ENCODE assay signal across 20 cellular contexts in the genomic region with DNA sequence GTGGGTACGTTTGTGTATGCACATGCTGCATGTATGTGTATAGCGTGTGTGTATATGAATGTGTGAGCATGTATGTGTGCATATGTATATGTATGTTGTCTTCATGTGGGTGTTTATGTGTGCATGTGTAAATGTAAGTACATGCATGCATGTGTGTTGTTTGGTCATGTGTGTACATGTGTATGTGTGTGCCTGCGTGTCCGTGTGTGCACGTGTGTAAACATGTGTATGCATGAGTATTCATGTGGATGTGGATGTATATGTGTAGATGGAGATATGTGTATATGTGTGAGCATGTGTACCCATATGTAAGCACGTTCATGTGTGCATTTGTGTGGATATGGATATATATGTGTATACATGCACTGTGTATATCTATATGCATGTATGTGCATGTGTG. TPM values are rescaled to one million over a fixed set of nuclear protein-coding genes. Genes with fewer than 3 reads are reported as not detected.
DNase-seq lines count a peak whose midpoint lies in the region; ATAC-seq, FAIRE-seq and TF ChIP-seq lines count a peak whose summit lies in the region.
"Had no signal": no experiment of that assay in that cellular context is flagged by ENCODE, and none has a peak within 500 bp of the region (broad histone marks: within the 10 kb centered on the region; RNA-seq: fewer than 3 reads in every experiment).

No MANE protein-coding gene starts in this region.

- H3K36me3 ChIP-seq in left ventricle myocardium inferior: no peaks in the 10 kb centered on the region
- no peaks in the 10 kb centered on the region for H3K36me3 ChIP-seq in upper lobe of right lung

- H3K14ac ChIP-seq in H9 (ENCODE audit: insufficient read depth, low read length): no peak overlapping the region

- no peak overlapping the region for H2BK12ac ChIP-seq in H9 (ENCODE audit: insufficient read length, low read depth, low read length)

- H3K4me1 Mint-ChIP-seq in H9: peaks cover 11% of the 10 kb centered on the region in 2 experiments

- no peaks in the 10 kb centered on the region for H3K79me1 ChIP-seq in H9 (ENCODE audit: insufficient read depth, low read depth, low read length, poor library complexity, severe bottlenecking)

- no peaks in the 10 kb centered on the region for H4K20me1 ChIP-seq in H9 (ENCODE audit: control insufficient read depth, insufficient read depth, insufficient read length)

- H3K9me3 ChIP-seq in left ventricle myocardium inferior (replicated peaks) (no peaks in the 10 kb centered on the region), H9 (ENCODE audit: control insufficient read depth, low read depth, low read length) (no peaks in the 10 kb centered on the region), upper lobe of right lung (no peaks in the 10 kb centered on the region)

- H3K56ac ChIP-seq in H9 (ENCODE audit: insufficient read length, low read depth, low read length): no peak overlapping the region

- H4K5ac ChIP-seq in H9 (ENCODE audit: insufficient read length, low read depth, low read length): no peak overlapping the region

- no CpG with 5 or more reads among the region's 6 CpGs for WGBS in H9 (ENCODE audit: extremely low coverage, insufficient read length, low lambda C conversion rate)

- H3K27me3 Mint-ChIP-seq in H9 (ENCODE audit: low read depth): peaks cover 9% of the 10 kb centered on the region

- no peak overlapping the region for H2BK20ac ChIP-seq in H9 (ENCODE audit: low read depth, low read length, poor library complexity, severe bottlenecking)

- H4K91ac ChIP-seq in H9 (ENCODE audit: insufficient read length, low read depth, low read length): no peak overlapping the region

- H3K4me1 ChIP-seq in left ventricle myocardium inferior (peaks cover 3% of the 10 kb centered on the region), H9 (ENCODE audit: insufficient read depth, low read length) (peaks cover 2% of the 10 kb centered on the region; the same call in 1 of the 2 replicates), upper lobe of right lung (peaks cover under 1% of the 10 kb centered on the region)

- no peak overlapping the region for H2BK15ac ChIP-seq in H9 (ENCODE audit: low read depth, low read length)

- no peak overlapping the region for H3K27ac Mint-ChIP-seq in H9
- H3K27ac Mint-ChIP-seq: CD4-positive, alpha-beta memory T cell; HFFc6 had no signal

- H3K4me3 ChIP-seq in left ventricle myocardium inferior: no peak overlapping the region
- no peak overlapping the region for H3K4me3 ChIP-seq in upper lobe of right lung
- H3K4me3 ChIP-seq: GM23248 had no signal

- peaks cover 0 to 3% of the 10 kb centered on the region in 2 experiments; a peak in 1 of 5 replicates for H3K9me3 Mint-ChIP-seq in H9
- H3K9me3 Mint-ChIP-seq: HFFc6 had no signal

- H3K9ac ChIP-seq in H9 (ENCODE audit: extremely low read depth, insufficient read length, low read length): no peak overlapping the region
- H3K9ac ChIP-seq: GM23248 had no signal

- H3K23ac ChIP-seq in H9 (ENCODE audit: insufficient read length, low read depth, low read length): no peak overlapping the region

- no peak for ATAC-seq in left ventricle myocardium superior
- no peak for ATAC-seq in upper lobe of right lung
- ATAC-seq: HCT116 had no signal

- H3K23me2 ChIP-seq in H9 (ENCODE audit: insufficient read length, low read depth, low read length, poor library complexity, severe bottlenecking): no peaks in the 10 kb centered on the region

- no peak overlapping the region for H2AFZ ChIP-seq in H9 (ENCODE audit: low read length)
- H2AFZ ChIP-seq: GM23248 had no signal

- peak; percentile 20 for FAIRE-seq in HTR-8/SVneo (lab: Jason Lieb, UNC)
- FAIRE-seq: GM19239, H1 had no signal

- H3K4me2 ChIP-seq in H9 (ENCODE audit: insufficient read depth, insufficient read length, low read length): no peak overlapping the region

- H3K27me3 ChIP-seq in left ventricle myocardium inferior (ENCODE audit: low read depth) (peaks cover 61% of the 10 kb centered on the region), H9 (ENCODE audit: insufficient read depth, low read length) (no peaks in the 10 kb centered on the region), upper lobe of right lung (peaks cover 37% of the 10 kb centered on the region)

- TF ChIP-seq CTCF in left ventricle myocardium inferior (IDR thresholded peaks at IDR 0.05; ENCODE audit: borderline replicate concordance): no peak
- TF ChIP-seq CTCF in H9 (conservative IDR thresholded peaks at IDR 0.05): no peak
- TF ChIP-seq CTCF in upper lobe of right lung (IDR thresholded peaks at IDR 0.05): no peak

- no peak overlapping the region for H3K27ac ChIP-seq in left ventricle myocardium inferior (replicated peaks)
- H3K27ac ChIP-seq in H9 (ENCODE audit: insufficient read length, low read depth, low read length): no peak overlapping the region
- no peak overlapping the region for H3K27ac ChIP-seq in upper lobe of right lung
- H3K27ac ChIP-seq: GM23248 had no signal

- H3K4ac ChIP-seq in H9 (ENCODE audit: low read depth, low read length): no peak overlapping the region

- no peak overlapping the region for H3K18ac ChIP-seq in H9 (ENCODE audit: insufficient read length, low read depth, low read length)

- no peak overlapping the region for H4K8ac ChIP-seq in H9 (replicated peaks; ENCODE audit: insufficient read length, low read depth, low read length)

- H3K79me2 ChIP-seq in H9 (ENCODE audit: insufficient read depth, low read length): no peaks in the 10 kb centered on the region

- H3K36me3 Mint-ChIP-seq in H9 (ENCODE audit: insufficient read depth in 1 of 3, low read depth in 3 of 3): no peaks in the 10 kb centered on the region
- H3K36me3 Mint-ChIP-seq: CD4-positive, alpha-beta memory T cell had no signal

- H2AK5ac ChIP-seq in H9 (ENCODE audit: insufficient read length, low read length): no peak overlapping the region

- no peak overlapping the region for H3T11ph ChIP-seq in H9 (ENCODE audit: low read length)

- no peak overlapping the region for H2BK120ac ChIP-seq in H9 (ENCODE audit: low read depth, low read length, poor library complexity, severe bottlenecking)

- no peak overlapping the region for H2BK5ac ChIP-seq in H9 (ENCODE audit: insufficient read length, low read length)

- no peak overlapping the region for H3K4me3 Mint-ChIP-seq in H9
- H3K4me3 Mint-ChIP-seq: CD4-positive, alpha-beta memory T cell; HFFc6 had no signal

- intact Hi-C loops in left ventricle myocardium superior (cut with micrococcal nuclease) (no loop called here), left ventricle myocardium inferior (cut with micrococcal nuclease) (no loop called here), upper lobe of right lung (cut with DNase I) (no loop called here)

- DNase-seq in left ventricle myocardium superior (peak; percentile 5), left ventricle myocardium inferior (no peak), H9 (peak; percentile 5), HTR-8/SVneo (ENCODE audit: insufficient read length, low spot score) (no peak), upper lobe of right lung (peak; percentile 6), NCI-H2107 (lab: John Stamatoyannopoulos, UW) (no peak), dermis blood vessel endothelial cell (no peak)
- no peak for DNase-seq in activated T-cell treated with anti-CD3 and anti-CD28 coated beads, Interleukin-2, amount 50 U/mL, for 48 hours
- DNase-seq: C1 segment of cervical spinal cord; Calu3; CD4-positive, alpha-beta memory T cell; COR-L47; DMS53; DMS79 treated with DMSO at 0.1 percent for 48 hours; GF-D8; GM23248; HFFc6 had no signal

RNA-seq across cellular contexts. Expression of gene CFAP46, which starts 5.5 kb away (rescaled TPM):
- total RNA-seq in left ventricle myocardium superior: 1.5 TPM
- total RNA-seq in left ventricle myocardium inferior: 0.99 TPM
- 2.9 and 3.1 TPM in 2 replicates for total RNA-seq in H9 (2021)
- total RNA-seq in upper lobe of right lung: 0.52 TPM
- total RNA-seq in dermis blood vessel endothelial cell: 0.19 and 0.85 TPM in 2 replicates
- total RNA-seq: Calu3; CD4-positive, alpha-beta memory T cell had no signal

Comparison
In these comparisons a context has a peak if more than half of its experiments do, and no peak if none do; other contexts are left out.
1. DNase-seq: peak in left ventricle myocardium superior (single experiment), H9 (single experiment) and upper lobe of right lung (single experiment); none in left ventricle myocardium inferior (single experiment), HTR-8/SVneo (single experiment), activated T-cell treated with anti-CD3 and anti-CD28 coated beads, Interleukin-2, amount 50 U/mL, for 48 hours (0 of 2), NCI-H2107 (single experiment) and dermis blood vessel endothelial cell (single experiment).